In the genomic region with DNA sequence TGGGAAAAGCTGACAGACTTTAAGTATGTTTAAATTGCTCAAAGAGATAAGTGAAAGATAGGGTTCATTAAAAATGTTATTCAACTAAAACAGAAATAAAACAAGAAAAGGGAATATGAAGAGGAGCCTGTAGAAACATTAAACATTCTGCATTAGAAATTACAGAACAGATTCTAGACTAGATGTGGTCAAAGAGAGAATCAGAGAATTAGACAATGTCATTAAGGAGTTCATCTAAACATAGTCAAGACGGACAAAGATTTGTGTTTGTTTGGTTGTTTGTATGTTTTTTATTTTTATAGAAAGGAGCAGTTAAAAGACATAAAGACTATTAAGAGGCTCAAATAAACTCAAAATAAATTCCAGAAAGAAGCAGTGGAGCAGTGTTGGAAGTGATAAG, we compare ENCODE assay signal across 1 cellular context.
TF ChIP-seq lines count a peak whose summit lies in the region.

No MANE protein-coding gene starts in this region.

TF ChIP-seq in SK-N-SH, 30 proteins besides CTCF, POLR2A, EP300 and RAD21:
- TF ChIP-seq, protein P1, sequence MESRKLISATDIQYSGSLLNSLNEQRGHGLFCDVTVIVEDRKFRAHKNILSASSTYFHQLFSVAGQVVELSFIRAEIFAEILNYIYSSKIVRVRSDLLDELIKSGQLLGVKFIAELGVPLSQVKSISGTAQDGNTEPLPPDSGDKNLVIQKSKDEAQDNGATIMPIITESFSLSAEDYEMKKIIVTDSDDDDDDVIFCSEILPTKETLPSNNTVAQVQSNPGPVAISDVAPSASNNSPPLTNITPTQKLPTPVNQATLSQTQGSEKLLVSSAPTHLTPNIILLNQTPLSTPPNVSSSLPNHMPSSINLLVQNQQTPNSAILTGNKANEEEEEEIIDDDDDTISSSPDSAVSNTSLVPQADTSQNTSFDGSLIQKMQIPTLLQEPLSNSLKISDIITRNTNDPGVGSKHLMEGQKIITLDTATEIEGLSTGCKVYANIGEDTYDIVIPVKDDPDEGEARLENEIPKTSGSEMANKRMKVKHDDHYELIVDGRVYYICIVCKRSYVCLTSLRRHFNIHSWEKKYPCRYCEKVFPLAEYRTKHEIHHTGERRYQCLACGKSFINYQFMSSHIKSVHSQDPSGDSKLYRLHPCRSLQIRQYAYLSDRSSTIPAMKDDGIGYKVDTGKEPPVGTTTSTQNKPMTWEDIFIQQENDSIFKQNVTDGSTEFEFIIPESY (IDR thresholded peaks at IDR 0.05; ENCODE audit: borderline replicate concordance, low read depth), result no peak
- TF ChIP-seq NRF1 (IDR thresholded peaks at IDR 0.05; ENCODE audit: low read depth, low read length), result no peak
- TF ChIP-seq FOXJ3 (CRISPR knock-in tag; IDR thresholded peaks at IDR 0.05), result no peak
- TF ChIP-seq ELF1 (IDR thresholded peaks at IDR 0.05), result no peak
- TF ChIP-seq RCOR1 (IDR thresholded peaks at IDR 0.05; ENCODE audit: low read length), result no peak
- TF ChIP-seq, protein P2, sequence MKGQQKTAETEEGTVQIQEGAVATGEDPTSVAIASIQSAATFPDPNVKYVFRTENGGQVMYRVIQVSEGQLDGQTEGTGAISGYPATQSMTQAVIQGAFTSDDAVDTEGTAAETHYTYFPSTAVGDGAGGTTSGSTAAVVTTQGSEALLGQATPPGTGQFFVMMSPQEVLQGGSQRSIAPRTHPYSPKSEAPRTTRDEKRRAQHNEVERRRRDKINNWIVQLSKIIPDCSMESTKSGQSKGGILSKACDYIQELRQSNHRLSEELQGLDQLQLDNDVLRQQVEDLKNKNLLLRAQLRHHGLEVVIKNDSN (IDR thresholded peaks at IDR 0.05; ENCODE audit: borderline replicate concordance, low read depth), result no peak
- TF ChIP-seq TEAD4 (IDR thresholded peaks at IDR 0.05; ENCODE audit: borderline replicate concordance, insufficient read depth), result no peak
- no peak for TF ChIP-seq FOSL2 (IDR thresholded peaks at IDR 0.05; ENCODE audit: borderline replicate concordance, low read depth)
- no peak for TF ChIP-seq POLR2AphosphoS5 (IDR thresholded peaks at IDR 0.05; ENCODE audit: low read depth, low read length)
- TF ChIP-seq TAF1 (IDR thresholded peaks at IDR 0.05; ENCODE audit: borderline replicate concordance, low read depth, low read length), result no peak
- TF ChIP-seq CHD2 (IDR thresholded peaks at IDR 0.05; ENCODE audit: low read length, partially characterized antibody), result no peak
- TF ChIP-seq EZH2phosphoT487 (IDR thresholded peaks at IDR 0.05; ENCODE audit: borderline replicate concordance, low read depth), result no peak
- no peak for TF ChIP-seq YY1 (IDR thresholded peaks at IDR 0.05; ENCODE audit: low read depth)
- TF ChIP-seq SIN3A (IDR thresholded peaks at IDR 0.05; ENCODE audit: borderline replicate concordance, low read depth, low read length), result no peak
